ENCODE assay signal across 21 cellular contexts in the genomic region with DNA sequence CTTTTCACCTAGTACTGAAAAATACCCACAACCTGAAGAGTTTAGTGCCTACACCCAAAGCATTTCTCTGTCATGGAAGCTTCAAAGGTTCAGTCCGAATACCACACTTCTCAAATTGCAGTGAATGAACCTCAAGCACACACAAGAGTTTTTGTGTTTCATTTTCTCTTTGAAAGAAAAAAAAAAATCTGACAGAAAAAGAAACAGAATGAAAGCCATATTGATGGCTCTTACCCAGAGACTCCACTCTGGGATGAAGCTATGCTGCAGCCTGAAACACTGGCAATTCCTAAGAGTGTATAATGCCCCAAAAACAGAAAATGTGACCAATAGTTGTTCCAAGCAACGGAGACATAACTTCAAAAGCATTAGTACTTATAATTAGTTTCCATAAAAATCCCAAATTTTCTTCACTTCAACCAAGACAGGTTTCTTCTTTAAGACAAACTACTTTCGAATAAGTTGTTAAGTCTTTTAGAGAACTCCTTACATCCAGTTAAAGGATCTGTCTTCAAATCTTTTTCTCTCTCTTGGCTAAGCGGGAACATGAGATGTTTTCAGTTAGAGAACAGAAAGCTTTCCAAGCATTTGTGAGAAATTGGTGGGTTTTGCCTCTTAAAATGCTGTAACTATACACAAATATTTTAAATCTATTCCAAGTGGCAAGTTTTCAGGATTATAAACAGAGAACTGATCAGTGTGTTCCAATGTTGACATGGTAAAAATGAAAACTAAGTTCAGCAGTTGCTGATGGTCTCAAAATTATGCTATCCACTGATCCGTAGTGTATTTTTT.
DNase-seq lines count a peak whose midpoint lies in the region; ATAC-seq and TF ChIP-seq lines count a peak whose summit lies in the region.
"Had no signal": no experiment of that assay in that cellular context is flagged by ENCODE, and none has a peak within 500 bp of the region (broad histone marks: within the 10 kb centered on the region; RNA-seq: fewer than 3 reads in every experiment).

No MANE protein-coding gene starts in this region.

- no peaks in the 10 kb centered on the region for H3K79me2 ChIP-seq in mammary epithelial cell (ENCODE audit: insufficient read depth, low read length)

- H3K4me2 ChIP-seq in mammary epithelial cell (ENCODE audit: insufficient read depth, low read depth, low read length) = no peak overlapping the region
- H3K4me2 ChIP-seq: A549, KMS-11 had no signal

- no peak for ATAC-seq in heart left ventricle
- ATAC-seq: A549 had no signal

- peak overlapping the region; percentile 20 to 58 for H3K27ac ChIP-seq in breast epithelium
- no peak overlapping the region for H3K27ac ChIP-seq in mammary epithelial cell (ENCODE audit: insufficient read depth, low read depth, low read length)
- peak overlapping the region; percentile 53 to 65 for H3K27ac ChIP-seq in ascending aorta
- peak overlapping the region; percentile 15 for H3K27ac ChIP-seq in muscle layer of duodenum (ENCODE audit: low read length)
- no peak overlapping the region for H3K27ac ChIP-seq in caudate nucleus (ENCODE audit: low read depth, low read length)
- peak overlapping the region in 3 of 12 donors; percentile 8 to 33 (median 23) for H3K27ac ChIP-seq in heart left ventricle
- H3K27ac ChIP-seq: A549, cardiac muscle cell, dorsolateral prefrontal cortex, epithelial cell of prostate, KMS-11, Peyer's patch, prostate gland, VCaP had no signal

- H3K4me3 ChIP-seq in breast epithelium (peak overlapping the region in 2 of 3 donors; percentile 7 to 30), mammary epithelial cell (replicated peaks in 1 of 3; ENCODE audit: insufficient read depth in 1 of 3, low read depth in 2 of 3, low read length in 3 of 3) (no peak overlapping the region), ascending aorta (peak overlapping the region in 1 of 2 donors; percentile 23), muscle layer of duodenum (ENCODE audit: low read depth in 1 of 2, low read length in 2 of 2) (no peak overlapping the region), heart left ventricle (no peak overlapping the region)
- H3K4me3 ChIP-seq: A549, cardiac muscle cell, dorsolateral prefrontal cortex, Peyer's patch, prostate gland had no signal

- dilution Hi-C loops in mammary epithelial cell (cut with HindIII; ENCODE audit: low sequenced_read_pairs) = no loop called here

- DNase-seq in breast epithelium (ENCODE audit: low spot score in 2 of 2) (no peak), mammary epithelial cell (no peak), ascending aorta (ENCODE audit: low spot score in 2 of 2) (no peak), NCI-H226 (no peak), caudate nucleus (lab: John Stamatoyannopoulos, UW) (no peak), heart left ventricle (no peak), mucosa of gallbladder (ENCODE audit: low spot score) (no peak)
- DNase-seq: activated CD4-positive, alpha-beta T cell treated with anti-CD3 and anti-CD28 coated beads, Interleukin-2, amount 50 U/mL, for 48 hours; activated effector memory CD4-positive, alpha-beta T cell treated with Interleukin-2 at 50 U/mL for 16 hours; C1 segment of cervical spinal cord; dorsolateral prefrontal cortex; NCI-H1930; NCI-H446 treated with DMSO at 0.1 percent for 48 hours; Peyer's patch had no signal

- H3K4me1 ChIP-seq in breast epithelium (peaks cover 0 to 2% of the 10 kb centered on the region in 2 donors), mammary epithelial cell (ENCODE audit: insufficient read depth, low read length) (no peaks in the 10 kb centered on the region), ascending aorta (peaks cover 9 to 48% of the 10 kb centered on the region in 2 donors), muscle layer of duodenum (ENCODE audit: control insufficient read depth in 1 of 2, insufficient read depth in 2 of 2, low read length in 2 of 2) (peaks cover 0 to 4% of the 10 kb centered on the region in 2 donors), heart left ventricle (peaks cover 0 to 64% (median 41%) of the 10 kb centered on the region in 12 donors)
- H3K4me1 ChIP-seq: Peyer's patch, prostate gland had no signal

- TF ChIP-seq POLR2A in breast epithelium (IDR thresholded peaks at IDR 0.05) = no peak
- TF ChIP-seq POLR2A in heart left ventricle (IDR thresholded peaks at IDR 0.05) = no peak

- no peak overlapping the region for H3K9ac ChIP-seq in mammary epithelial cell (ENCODE audit: insufficient read depth, low read length)
- H3K9ac ChIP-seq: KMS-11 had no signal

- intact Hi-C loops in breast epithelium (cut with DNase I; ENCODE audit: low total_unique reads) = no loop called here
- intact Hi-C loops in mammary epithelial cell (cut with micrococcal nuclease) = no loop called here
- intact Hi-C loops in ascending aorta (cut with DNase I) = loop anchor here (5.0 kb wide), 2 partner anchors 48 to 222 kb away; no protein-coding TSS in a partner anchor
- intact Hi-C loops in heart left ventricle (cut with DNase I) = no loop called here

- in situ Hi-C loops in mammary epithelial cell (cut with MboI; ENCODE audit: low sequenced_read_pairs in 2 of 2) = no loop called here

- CTCF ChIA-PET in mammary epithelial cell (lab: Charles Lee; ENCODE audit: low non-redundant PET) = interaction anchor here (0.7 kb wide), 1 partner anchor 339 kb away, joined by 12 read pairs; no protein-coding TSS in a partner anchor

- 47% methylated on average over 5 of the region's 5 CpGs for WGBS in mammary epithelial cell (ENCODE audit: low coverage, missing lambda C conversion rate)
- WGBS in heart left ventricle, 4 donors = 65 to 79% (median 78%) methylated on average over 5 of the region's 5 CpGs

- no peaks in the 10 kb centered on the region for H4K20me1 ChIP-seq in mammary epithelial cell (ENCODE audit: insufficient read depth, low read length)

- H3K27me3 ChIP-seq in breast epithelium = no peaks in the 10 kb centered on the region
- H3K27me3 ChIP-seq in mammary epithelial cell (ENCODE audit: insufficient read depth, low read length) = no peaks in the 10 kb centered on the region
- no peaks in the 10 kb centered on the region for H3K27me3 ChIP-seq in ascending aorta
- no peaks in the 10 kb centered on the region for H3K27me3 ChIP-seq in muscle layer of duodenum (ENCODE audit: low read depth, low read length)
- peaks cover 0 to 3% (median 0%) of the 10 kb centered on the region in 9 donors for H3K27me3 ChIP-seq in heart left ventricle
- H3K27me3 ChIP-seq: cardiac muscle cell, Peyer's patch had no signal

- TF ChIP-seq CTCF in breast epithelium (IDR thresholded peaks at IDR 0.05) (no peak), mammary epithelial cell (conservative IDR thresholded peaks at IDR 0.05 in 1 of 2, IDR thresholded peaks at IDR 0.05 in 1 of 2; ENCODE audit: extremely low read depth in 1 of 2, insufficient read depth in 1 of 2, low read depth in 1 of 2, low read length in 2 of 2) (no peak), ascending aorta (IDR thresholded peaks at IDR 0.05) (no peak), heart left ventricle (IDR thresholded peaks at IDR 0.05) (no peak)

- no TSS peak for BruUV-seq in mammary epithelial cell (replicated peaks; lab: Mats Ljungman, UMichigan)

- H2AFZ ChIP-seq in mammary epithelial cell (ENCODE audit: low read depth, low read length) = no peak overlapping the region

- H3K36me3 ChIP-seq in breast epithelium (no peaks in the 10 kb centered on the region), mammary epithelial cell (ENCODE audit: insufficient read depth, low read length) (no peaks in the 10 kb centered on the region), ascending aorta (no peaks in the 10 kb centered on the region), muscle layer of duodenum (ENCODE audit: control insufficient read depth in 1 of 2, insufficient read depth in 2 of 2, low read length in 2 of 2) (no peaks in the 10 kb centered on the region), heart left ventricle (no peaks in the 10 kb centered on the region)
- H3K36me3 ChIP-seq: cardiac muscle cell, Peyer's patch, prostate gland had no signal

- H3K9me3 ChIP-seq in breast epithelium = no peaks in the 10 kb centered on the region
- H3K9me3 ChIP-seq in mammary epithelial cell (replicated peaks; ENCODE audit: insufficient read depth, low read length) = no peaks in the 10 kb centered on the region
- no peaks in the 10 kb centered on the region for H3K9me3 ChIP-seq in ascending aorta
- H3K9me3 ChIP-seq in muscle layer of duodenum (ENCODE audit: control insufficient read depth in 1 of 2, low read length in 2 of 2) = no peaks in the 10 kb centered on the region
- no peaks in the 10 kb centered on the region for H3K9me3 ChIP-seq in heart left ventricle
- H3K9me3 ChIP-seq: A549, Peyer's patch, prostate gland had no signal

Comparison
In these comparisons a context has a peak if more than half of its experiments do, and no peak if none do; other contexts are left out.
1. H3K27ac ChIP-seq: peak in breast epithelium (2 of 2), ascending aorta (2 of 2) and muscle layer of duodenum (single experiment); none in mammary epithelial cell (single experiment) and caudate nucleus (single experiment).
2. H3K4me3 ChIP-seq: peak in breast epithelium (2 of 3); none in mammary epithelial cell (0 of 3), muscle layer of duodenum (0 of 2) and heart left ventricle (0 of 12).